Comparison of ENCODE assay signal across 1 cellular context in genomic region chr14:75223664-75224154, GRCh38.
TF ChIP-seq lines count a peak whose summit lies in the region.

No MANE protein-coding gene starts in this region.

TF ChIP-seq in GM23338, 12 proteins besides CTCF, POLR2A, EP300 and RAD21 (continued from another document):
- TF ChIP-seq ZNF462 (CRISPR knock-in tag; IDR thresholded peaks at IDR 0.05) (no peak), ETS1 (IDR thresholded peaks at IDR 0.05) (no peak), POLR2AphosphoS5 (IDR thresholded peaks at IDR 0.05; ENCODE audit: low read depth) (no peak), CREB1 (CRISPR knock-in tag; IDR thresholded peaks at IDR 0.05; ENCODE audit: low read depth) (no peak)
